ENCODE assay signal across 8 cellular contexts in genomic region chr13:52651880-52652169, GRCh38. TPM values are rescaled to one million over a fixed set of nuclear protein-coding genes. Genes with fewer than 3 reads are reported as not detected.
A peak's percentile ranks its signal among the peaks of the same experiment; 100 is the strongest.
DNase-seq lines count a peak whose midpoint lies in the region; ATAC-seq and TF ChIP-seq lines count a peak whose summit lies in the region.

No MANE protein-coding gene starts in this region.

- peak overlapping the region; percentile 77 for H2AFZ ChIP-seq in KMS-11 (ENCODE audit: low read depth)

- H3K9me3 ChIP-seq in naive thymus-derived CD4-positive, alpha-beta T cell (ENCODE audit: control insufficient read depth in 2 of 3, low read length in 3 of 3) = no peaks in the 10 kb centered on the region

- H3K4me1 Mint-ChIP-seq in naive thymus-derived CD4-positive, alpha-beta T cell = peaks cover 6 to 18% (median 13%) of the 10 kb centered on the region in 7 donors

- H3K27me3 Mint-ChIP-seq in naive thymus-derived CD4-positive, alpha-beta T cell = no peaks in the 10 kb centered on the region

- no peak overlapping the region for H3K4me3 Mint-ChIP-seq in naive thymus-derived CD4-positive, alpha-beta T cell

- peaks cover 22% of the 10 kb centered on the region for H3K4me1 ChIP-seq in KMS-11 (ENCODE audit: low read depth, poor library complexity, severe bottlenecking)
- H3K4me1 ChIP-seq in naive thymus-derived CD4-positive, alpha-beta T cell (ENCODE audit: control insufficient read depth in 2 of 2, insufficient read depth in 2 of 2, low read length in 2 of 2) = peaks cover 17 to 22% of the 10 kb centered on the region in 2 donors

- H4K20me1 ChIP-seq in KMS-11 (ENCODE audit: insufficient read depth) = no peaks in the 10 kb centered on the region

- H3K27ac Mint-ChIP-seq in naive thymus-derived CD4-positive, alpha-beta T cell = no peak overlapping the region

- POLR2A ChIA-PET in BJ (lab: Charles Lee) = interaction anchor here (2.4 kb wide), 1 partner anchor 34 kb away, joined by 12 read pairs; no protein-coding TSS in a partner anchor
- POLR2A ChIA-PET in naive thymus-derived CD4-positive, alpha-beta T cell (lab: Charles Lee) = interaction anchor here (1.1 to 4.6 kb wide), 9 partner anchors 13 to 1198 kb away, joined by 3 to 100 read pairs (median 7); partner anchors contain the start of genes ALG11, INTS6 and VPS36
- POLR2A ChIA-PET in GM10248 (lab: Yijun Ruan, JAX) = interaction anchor here (1.4 to 1.9 kb wide), 2 partner anchors 20 to 35 kb away, joined by 6 read pairs; no protein-coding TSS in a partner anchor

- peak overlapping the region; percentile 74 for H3K4me3 ChIP-seq in BJ (ENCODE audit: low read depth, low read length)
- no peak overlapping the region for H3K4me3 ChIP-seq in KMS-11 (IDR thresholded peaks at IDR 0.05; ENCODE audit: insufficient read depth, low read depth, low read length)
- H3K4me3 ChIP-seq in dorsolateral prefrontal cortex = peak overlapping the region; percentile 63 to 98 (median 89)
- peak overlapping the region; percentile 87 for H3K4me3 ChIP-seq in naive thymus-derived CD4-positive, alpha-beta T cell (ENCODE audit: low read length)

- H3K79me2 ChIP-seq in KMS-11 (ENCODE audit: insufficient read depth, low read depth) = peaks cover 35% of the 10 kb centered on the region

- H3K9ac ChIP-seq in KMS-11 = peak overlapping the region; percentile 82

- ATAC-seq in GM21367 (IDR thresholded peaks at IDR 0.05; ENCODE audit: unreplicated experiment) = peak; percentile 1
- ATAC-seq in naive thymus-derived CD4-positive, alpha-beta T cell = no peak

- CTCF ChIA-PET in BJ (lab: Yijun Ruan, JAX) = interaction anchor here (0.7 to 2.5 kb wide), 3 partner anchors 35 to 316 kb away, joined by 3 to 11 read pairs (median 3); no protein-coding TSS in a partner anchor
- CTCF ChIA-PET in naive thymus-derived CD4-positive, alpha-beta T cell (lab: Charles Lee) = interaction anchor here (1.5 to 2.1 kb wide), 2 partner anchors 16 to 35 kb away, joined by 4 to 25 read pairs; no protein-coding TSS in a partner anchor
- CTCF ChIA-PET in GM10248 (lab: Yijun Ruan, JAX) = interaction anchor here (1.0 to 6.3 kb wide), 8 partner anchors 10 to 41 kb away, joined by 3 to 55 read pairs (median 4); partner anchors contain the start of gene HNRNPA1L2

- TF ChIP-seq CTCF in BJ (IDR thresholded peaks at IDR 0.05; ENCODE audit: insufficient read depth, low read depth, low read length) (no peak), KMS-11 (conservative IDR thresholded peaks at IDR 0.05; ENCODE audit: low read depth, low read length) (no peak), dorsolateral prefrontal cortex (IDR thresholded peaks at IDR 0.05 in 54 of 56, conservative IDR thresholded peaks at IDR 0.05 in 2 of 56; ENCODE audit: low read depth in 1 of 56, partially characterized antibody in 56 of 56) (no peak), GM10248 (IDR thresholded peaks at IDR 0.05; ENCODE audit: control extremely low read depth, extremely low read depth, low read depth, missing control alignments) (no peak)

- H3K27ac ChIP-seq in KMS-11 (peak overlapping the region; percentile 82), dorsolateral prefrontal cortex (peak overlapping the region; percentile 93 to 100 (median 99))
- peak overlapping the region; percentile 94 for H3K27ac ChIP-seq in naive thymus-derived CD4-positive, alpha-beta T cell (ENCODE audit: low read depth, low read length)

- DNase-seq in BJ (ENCODE audit: low read depth) (no peak), dorsolateral prefrontal cortex (no peak), GM10248 (ENCODE audit: extremely low spot score) (no peak), germinal center (ENCODE audit: low spot score) (no peak), foreskin melanocyte (no peak)
- DNase-seq in naive thymus-derived CD4-positive, alpha-beta T cell = no peak

- peaks cover 0 to 20% (median 6%) of the 10 kb centered on the region in 5 donors for H3K36me3 Mint-ChIP-seq in naive thymus-derived CD4-positive, alpha-beta T cell

- H3K36me3 ChIP-seq in BJ (ENCODE audit: control insufficient read depth, insufficient read depth, low read length) = peaks cover 2% of the 10 kb centered on the region; the same call in 1 of the 2 replicates
- no peaks in the 10 kb centered on the region for H3K36me3 ChIP-seq in KMS-11 (ENCODE audit: insufficient read depth)
- peaks cover 0 to 4% (median 0%) of the 10 kb centered on the region in 3 experiments for H3K36me3 ChIP-seq in naive thymus-derived CD4-positive, alpha-beta T cell (ENCODE audit: control insufficient read depth in 2 of 3, insufficient read depth in 3 of 3, low read length in 3 of 3)

- H3K9me3 Mint-ChIP-seq in naive thymus-derived CD4-positive, alpha-beta T cell = no peaks in the 10 kb centered on the region

- H3K27me3 ChIP-seq in BJ (ENCODE audit: control insufficient read depth, insufficient read depth, low read length) (no peaks in the 10 kb centered on the region), KMS-11 (ENCODE audit: insufficient read depth, low read depth) (no peaks in the 10 kb centered on the region), dorsolateral prefrontal cortex (no peaks in the 10 kb centered on the region)
- H3K27me3 ChIP-seq in naive thymus-derived CD4-positive, alpha-beta T cell (ENCODE audit: control insufficient read depth in 2 of 2, insufficient read depth in 2 of 2, low read length in 2 of 2) = no peaks in the 10 kb centered on the region

- peak overlapping the region; percentile 80 for H3K4me2 ChIP-seq in KMS-11

- intact Hi-C loops in dorsolateral prefrontal cortex (cut with DNase I) = loop anchor here (1.0 to 5.0 kb wide), 4 partner anchors 35 to 135 kb away; partner anchors contain the start of gene CNMD (in 1 of the 2)
- intact Hi-C loops in naive thymus-derived CD4-positive, alpha-beta T cell (cut with micrococcal nuclease) = loop anchor here (1.0 kb wide), 9 partner anchors 13 to 1199 kb away; partner anchors contain the start of genes ALG11 (in 2 of the 2), CKAP2 (in 2 of the 2), INTS6 (in 2 of the 2) and VPS36 (in 2 of the 2)

RNA-seq across cellular contexts. Expression of gene SUGT1, which starts 0.8 kb away (rescaled TPM):
- 28.5 and 49.6 TPM in 2 replicates for polyA plus RNA-seq in BJ (2011; rRNA removed)
- 36.5 and 46.7 TPM in 2 replicates for polyA minus RNA-seq in BJ (2011; rRNA and poly(A)+ RNA removed)
- total RNA-seq in dorsolateral prefrontal cortex = 100 to 1,000 TPM in 6 of 120 experiments, 10 to 100 TPM in 114; 53.9 to 120 (median 77.9) TPM
- total RNA-seq in naive thymus-derived CD4-positive, alpha-beta T cell = 10 to 100 TPM; 21.3 to 49.0 (median 33.8) TPM
- 10 to 100 TPM; 40.6 to 47.6 TPM for polyA plus RNA-seq in naive thymus-derived CD4-positive, alpha-beta T cell

RNA-seq across cellular contexts. Expression of gene HNRNPA1L2, which starts 9.6 kb away (rescaled TPM):
- polyA plus RNA-seq in BJ (2011; rRNA removed) = 5.0 and 6.9 TPM in 2 replicates
- polyA minus RNA-seq in BJ (2011; rRNA and poly(A)+ RNA removed) = 1.5 and 2.1 TPM in 2 replicates
- 10 to 100 TPM in 80 of 120 experiments, 1 to 10 TPM in 40; 6.6 to 16.4 (median 11.1) TPM for total RNA-seq in dorsolateral prefrontal cortex
- 10 to 100 TPM; 11.8 to 21.1 (median 13.8) TPM for total RNA-seq in naive thymus-derived CD4-positive, alpha-beta T cell
- 10 to 100 TPM in 1 of 2 donors, 1 to 10 TPM in 1; 8.0 to 15.1 TPM for polyA plus RNA-seq in naive thymus-derived CD4-positive, alpha-beta T cell
